Comparison of ENCODE assay signal across 1 cellular context in the genomic region with DNA sequence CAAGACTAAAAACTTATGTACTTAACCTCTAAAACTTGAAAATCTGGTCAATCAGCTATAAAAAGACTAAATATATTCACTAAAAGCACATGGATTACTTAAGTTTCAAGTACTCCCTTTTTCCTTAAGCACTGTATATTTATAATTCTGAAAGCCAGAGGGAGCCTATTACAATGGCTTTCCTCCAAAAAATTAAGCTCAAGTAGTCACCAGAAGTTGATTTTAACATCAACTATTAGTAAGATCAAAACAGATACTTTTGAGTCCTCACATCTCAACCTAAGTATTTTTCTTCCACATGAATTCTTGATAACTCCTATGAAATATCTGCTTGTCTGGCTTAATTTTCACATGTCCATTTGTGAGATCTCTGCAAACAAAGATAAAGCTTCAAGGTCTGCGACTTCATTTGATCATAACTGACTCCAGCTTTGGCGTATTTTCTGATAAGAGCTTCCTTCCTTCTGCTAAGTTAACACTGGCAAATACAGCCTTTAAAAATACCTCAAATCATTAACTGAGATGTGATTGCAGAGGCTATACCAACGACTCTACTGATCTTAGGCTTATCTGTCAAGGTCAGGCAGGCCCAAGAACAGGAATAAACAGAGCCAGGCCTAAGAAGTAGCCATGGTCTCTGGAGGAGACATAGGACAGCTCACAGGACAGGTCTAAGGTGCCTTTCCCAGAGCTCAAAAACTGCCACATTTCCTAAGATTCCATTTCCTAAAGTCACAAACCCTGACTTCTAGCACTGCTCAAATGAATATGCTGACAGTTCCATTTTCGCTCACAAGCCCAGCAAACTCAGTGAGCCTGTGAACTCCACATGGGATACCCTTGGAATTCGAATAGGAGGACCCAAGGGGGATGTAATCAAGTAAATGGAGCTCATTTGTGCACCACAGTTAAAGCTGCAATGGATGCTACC.
A peak's percentile ranks its signal among the peaks of the same experiment; 100 is the strongest.
TF ChIP-seq lines count a peak whose summit lies in the region.

No MANE protein-coding gene starts in this region.

TF ChIP-seq in GM12878, 131 proteins besides CTCF, POLR2A, EP300 and RAD21:
- 0 out of 4 replicates have a peak, but pooled peaks of 1 of the 2 experiments have one; percentile 4 for TF ChIP-seq IKZF2 (IDR thresholded peaks at IDR 0.05)
- TF ChIP-seq FOXK2 (IDR thresholded peaks at IDR 0.05), result no peak
TF ChIP-seq in GM12878: peak in this region for 1.
